In genomic region chr18:49491857-49492693, GRCh38 we compare ENCODE assay signal across 1 cellular context.
A peak's percentile ranks its signal among the peaks of the same experiment; 100 is the strongest.
TF ChIP-seq lines count a peak whose summit lies in the region.

Gene RPL17 (minus strand): TSS chr18:49492465.

TF ChIP-seq in GM12878, 131 proteins besides CTCF, POLR2A, EP300 and RAD21 (continued from another document and continues in another):
- TF ChIP-seq IRF4 (IDR thresholded peaks at IDR 0.05; ENCODE audit: low read depth, low read length) (0 out of 2 replicates have a peak, but pooled peaks have one; percentile 33), SMARCA5 (IDR thresholded peaks at IDR 0.05) (peak; percentile 29; the same call in 1 of the 2 replicates), ZZZ3 (IDR thresholded peaks at IDR 0.05; ENCODE audit: control insufficient read depth, insufficient read length, low read depth) (peak; percentile 32), SREBF1 (IDR thresholded peaks at IDR 0.05; ENCODE audit: low read length) (no peak), PAX5 (IDR thresholded peaks at IDR 0.05; ENCODE audit: borderline replicate concordance, low read depth, low read length) (peak; percentile 56; the same call in 1 of the 2 replicates), REST (IDR thresholded peaks at IDR 0.05; ENCODE audit: low read depth, low read length) (peak; percentile 66), PAX8 (IDR thresholded peaks at IDR 0.05) (no peak), TCF12 (IDR thresholded peaks at IDR 0.05; ENCODE audit: low read depth, low read length) (peak; percentile 66; the same call in 1 of the 2 replicates), MAX (IDR thresholded peaks at IDR 0.05; ENCODE audit: low read depth, low read length) (peak; percentile 71), KLF5 (IDR thresholded peaks at IDR 0.05; ENCODE audit: partially characterized antibody) (peak; percentile 83), IKZF2 (IDR thresholded peaks at IDR 0.05) (peak; percentile 57 to 81; a peak in 3 of 4 replicates), NR2C2 (IDR thresholded peaks at IDR 0.05; ENCODE audit: borderline replicate concordance, control insufficient read depth, insufficient read length, low read depth) (no peak), RELA (IDR thresholded peaks at IDR 0.05; ENCODE audit: borderline replicate concordance, partially characterized antibody) (peak; percentile 66), RB1 (IDR thresholded peaks at IDR 0.05; ENCODE audit: borderline replicate concordance) (peak; percentile 93; the same call in 1 of the 2 replicates), EGR1 (IDR thresholded peaks at IDR 0.05; ENCODE audit: borderline replicate concordance in 1 of 2, low read depth in 2 of 2, low read length in 2 of 2) (peak; percentile 14 to 35; a peak in 2 of 3 replicates), GABPA (IDR thresholded peaks at IDR 0.05; ENCODE audit: low read depth) (no peak), PKNOX1 (IDR thresholded peaks at IDR 0.05) (peak; percentile 74), ASH2L (IDR thresholded peaks at IDR 0.05; ENCODE audit: borderline replicate concordance, low read depth) (peak; percentile 95; the same call in 1 of the 2 replicates), EZH2 (IDR thresholded peaks at IDR 0.05; ENCODE audit: borderline replicate concordance, control insufficient read depth, low read depth, low read length) (no peak), CEBPZ (IDR thresholded peaks at IDR 0.05; ENCODE audit: low read depth, low read length) (no peak; the same call in 1 of the 2 replicates), ZBTB40 (IDR thresholded peaks at IDR 0.05; ENCODE audit: borderline replicate concordance) (peak; percentile 65; the same call in 1 of the 2 replicates), STAT3 (IDR thresholded peaks at IDR 0.05; ENCODE audit: low read depth, low read length) (no peak), RBBP5 (conservative IDR thresholded peaks at IDR 0.05) (peak; percentile 98), ATF7 (IDR thresholded peaks at IDR 0.05; ENCODE audit: low read depth) (peak; percentile 28; the same call in 1 of the 2 replicates), CUX1 (IDR thresholded peaks at IDR 0.05; ENCODE audit: insufficient replicate concordance, low read depth, low read length) (no peak), SUZ12 (IDR thresholded peaks at IDR 0.05; ENCODE audit: unreplicated experiment) (no peak), ZNF687 (IDR thresholded peaks at IDR 0.05) (peak; percentile 85), NR2F1 (conservative IDR thresholded peaks at IDR 0.05) (peak; percentile 52), SIX5 (IDR thresholded peaks at IDR 0.05; ENCODE audit: low read depth, low read length, severe bottlenecking) (peak; percentile 30), CEBPB (IDR thresholded peaks at IDR 0.05; ENCODE audit: borderline replicate concordance in 1 of 2, low read depth in 2 of 2, low read length in 2 of 2) (no peak), FOXK2 (IDR thresholded peaks at IDR 0.05) (no peak), PBX3 (IDR thresholded peaks at IDR 0.05; ENCODE audit: insufficient replicate concordance, low read depth, low read length) (peak; percentile 40)
